In genomic region chr4:88758264-88758663, GRCh38 we compare ENCODE assay signal across 1 cellular context.
TF ChIP-seq lines count a peak whose summit lies in the region.

No MANE protein-coding gene starts in this region.

TF ChIP-seq in GM23338, 12 proteins besides CTCF, POLR2A, EP300 and RAD21 (continued from another document):
- TF ChIP-seq ZNF462 (CRISPR knock-in tag; IDR thresholded peaks at IDR 0.05) (no peak), CREB1 (CRISPR knock-in tag; IDR thresholded peaks at IDR 0.05; ENCODE audit: low read depth) (no peak), ZNF114 (CRISPR knock-in tag; IDR thresholded peaks at IDR 0.05) (no peak)
